ENCODE assay signal across 8 cellular contexts in the genomic region with DNA sequence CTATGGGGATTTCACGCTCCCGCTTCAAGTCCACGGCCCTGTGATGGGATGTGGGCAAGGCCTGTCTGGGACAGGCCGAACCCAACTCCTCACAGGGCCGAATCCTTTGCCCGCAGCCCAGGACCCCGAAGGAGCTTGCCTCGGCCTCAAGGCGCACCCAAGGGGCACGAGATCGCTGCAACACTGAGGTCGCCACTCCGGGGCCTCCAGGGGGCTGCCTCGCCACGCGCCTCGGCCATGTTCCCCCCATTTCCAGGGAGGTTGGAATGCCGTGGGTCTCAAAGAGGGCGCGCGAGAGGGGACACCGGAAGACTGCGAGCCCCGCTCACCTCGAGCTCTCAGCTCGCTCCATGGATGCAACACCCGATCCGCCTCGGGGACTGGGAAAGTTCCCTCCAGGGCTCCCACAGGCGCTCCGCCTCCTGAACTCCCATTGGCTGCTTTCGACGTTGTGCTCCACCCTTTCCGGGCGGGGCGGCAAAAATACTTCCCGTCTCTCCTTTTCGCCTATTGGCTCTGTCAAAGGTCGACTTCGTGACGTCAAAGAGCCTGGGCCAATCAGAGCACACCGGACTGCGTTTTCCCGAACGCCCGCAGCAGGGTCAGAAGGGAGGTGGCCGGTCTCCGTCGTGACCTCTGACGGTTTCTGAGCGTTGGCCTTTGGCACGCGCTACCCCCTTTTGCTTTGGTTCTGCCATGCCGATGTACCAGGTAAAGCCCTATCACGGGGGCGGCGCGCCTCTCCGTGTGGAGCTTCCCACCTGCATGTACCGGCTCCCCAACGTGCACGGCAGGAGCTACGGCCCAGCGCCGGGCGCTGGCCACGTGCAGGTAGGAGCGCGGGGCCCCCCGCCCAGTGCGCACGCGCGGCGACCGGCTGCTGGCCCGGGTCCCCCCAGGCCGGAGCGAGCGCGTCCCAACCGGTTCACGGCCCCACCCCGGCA. TPM values are rescaled to one million over a fixed set of nuclear protein-coding genes. Genes with fewer than 3 reads are reported as not detected.
A peak's percentile ranks its signal among the peaks of the same experiment; 100 is the strongest.
DNase-seq lines count a peak whose midpoint lies in the region; ATAC-seq, FAIRE-seq and TF ChIP-seq lines count a peak whose summit lies in the region.

A gene (plus strand): TSS at position 605 of the 944 bp plus-strand sequence. CDS start 92 bp downstream, at position 697.
A gene with protein sequence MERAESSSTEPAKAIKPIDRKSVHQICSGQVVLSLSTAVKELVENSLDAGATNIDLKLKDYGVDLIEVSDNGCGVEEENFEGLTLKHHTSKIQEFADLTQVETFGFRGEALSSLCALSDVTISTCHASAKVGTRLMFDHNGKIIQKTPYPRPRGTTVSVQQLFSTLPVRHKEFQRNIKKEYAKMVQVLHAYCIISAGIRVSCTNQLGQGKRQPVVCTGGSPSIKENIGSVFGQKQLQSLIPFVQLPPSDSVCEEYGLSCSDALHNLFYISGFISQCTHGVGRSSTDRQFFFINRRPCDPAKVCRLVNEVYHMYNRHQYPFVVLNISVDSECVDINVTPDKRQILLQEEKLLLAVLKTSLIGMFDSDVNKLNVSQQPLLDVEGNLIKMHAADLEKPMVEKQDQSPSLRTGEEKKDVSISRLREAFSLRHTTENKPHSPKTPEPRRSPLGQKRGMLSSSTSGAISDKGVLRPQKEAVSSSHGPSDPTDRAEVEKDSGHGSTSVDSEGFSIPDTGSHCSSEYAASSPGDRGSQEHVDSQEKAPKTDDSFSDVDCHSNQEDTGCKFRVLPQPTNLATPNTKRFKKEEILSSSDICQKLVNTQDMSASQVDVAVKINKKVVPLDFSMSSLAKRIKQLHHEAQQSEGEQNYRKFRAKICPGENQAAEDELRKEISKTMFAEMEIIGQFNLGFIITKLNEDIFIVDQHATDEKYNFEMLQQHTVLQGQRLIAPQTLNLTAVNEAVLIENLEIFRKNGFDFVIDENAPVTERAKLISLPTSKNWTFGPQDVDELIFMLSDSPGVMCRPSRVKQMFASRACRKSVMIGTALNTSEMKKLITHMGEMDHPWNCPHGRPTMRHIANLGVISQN (minus strand): TSS at position 382 of the 944 bp plus-strand sequence. CDS start 30 bp downstream, at position 352.

- H3K4me3 Mint-ChIP-seq in H9 (peak within 1 kb of the TSS; percentile 86 to 92), nephron progenitor cell (peak within 1 kb of the TSS; percentile 85)
- H3K4me3 Mint-ChIP-seq in stimulated activated naive CD8-positive, alpha-beta T cell treated with anti-CD3 and anti-CD28 coated beads, Interleukin-15, amount 100 ng/mL, for 72 hours, result peak within 1 kb of the TSS; percentile 83 to 89

- no peak within 1 kb of the TSS for H2AK5ac ChIP-seq in H9 (ENCODE audit: insufficient read length, low read length)

- H3K36me3 Mint-ChIP-seq in H9 (ENCODE audit: insufficient read depth in 1 of 3, low read depth in 3 of 3) (peaks cover 20 to 36% (median 31%) of the 10 kb centered on the region in 3 experiments; a peak in 6 of 7 replicates), nephron progenitor cell (ENCODE audit: low read depth) (peaks cover 11% of the 10 kb centered on the region)

- peak within 1 kb of the TSS; percentile 99 for H3K14ac ChIP-seq in H9 (ENCODE audit: insufficient read depth, low read length)

- peaks cover 11% of the 10 kb centered on the region for H3K79me1 ChIP-seq in H9 (ENCODE audit: insufficient read depth, low read depth, low read length, poor library complexity, severe bottlenecking)

- H3K4ac ChIP-seq in H9 (ENCODE audit: low read depth, low read length), result no peak within 1 kb of the TSS; the same call in 1 of the 2 replicates

- peak; percentile 99 for FAIRE-seq in G401.6 (lab: Jason Lieb, UNC)

- peaks cover 9 to 22% of the 10 kb centered on the region in 2 experiments for H3K4me1 Mint-ChIP-seq in H9
- peaks cover 23% of the 10 kb centered on the region for H3K4me1 Mint-ChIP-seq in nephron progenitor cell
- H3K4me1 Mint-ChIP-seq in stimulated activated naive CD8-positive, alpha-beta T cell treated with anti-CD3 and anti-CD28 coated beads, Interleukin-15, amount 100 ng/mL, for 72 hours, result peaks cover 59% of the 10 kb centered on the region

- no peak within 1 kb of the TSS for H4K91ac ChIP-seq in H9 (ENCODE audit: insufficient read length, low read depth, low read length)

- TF ChIP-seq CTCF in H9 (conservative IDR thresholded peaks at IDR 0.05) (no peak), fibroblast of the aortic adventitia (IDR thresholded peaks at IDR 0.05; ENCODE audit: insufficient read depth, low read length) (no peak), nephron progenitor cell (IDR thresholded peaks at IDR 0.05) (no peak)

- no peak within 1 kb of the TSS for H3K23ac ChIP-seq in H9 (ENCODE audit: insufficient read length, low read depth, low read length)

- peaks cover 2% of the 10 kb centered on the region for H3K23me2 ChIP-seq in H9 (ENCODE audit: insufficient read length, low read depth, low read length, poor library complexity, severe bottlenecking)

- H2BK12ac ChIP-seq in H9 (ENCODE audit: insufficient read length, low read depth, low read length), result no peak within 1 kb of the TSS

- H3K18ac ChIP-seq in H9 (ENCODE audit: insufficient read length, low read depth, low read length), result peak within 1 kb of the TSS; percentile 96

- no peaks in the 10 kb centered on the region for H3K9me3 ChIP-seq in H9 (ENCODE audit: control insufficient read depth, low read depth, low read length)
- H3K9me3 ChIP-seq in MG63, result no peaks in the 10 kb centered on the region

- no peak within 1 kb of the TSS for H2BK120ac ChIP-seq in H9 (ENCODE audit: low read depth, low read length, poor library complexity, severe bottlenecking)

- peak within 1 kb of the TSS; percentile 91 for H3K9ac ChIP-seq in H9 (ENCODE audit: extremely low read depth, insufficient read length, low read length)

- no peaks in the 10 kb centered on the region for H3K4me1 ChIP-seq in H9 (ENCODE audit: insufficient read depth, low read length)

- peak within 1 kb of the TSS; percentile 41 for H4K5ac ChIP-seq in H9 (ENCODE audit: insufficient read length, low read depth, low read length)

- H3K9me3 Mint-ChIP-seq in H9, result no peaks in the 10 kb centered on the region
- H3K9me3 Mint-ChIP-seq in nephron progenitor cell, result no peaks in the 10 kb centered on the region
- H3K9me3 Mint-ChIP-seq in stimulated activated naive CD8-positive, alpha-beta T cell treated with anti-CD3 and anti-CD28 coated beads, Interleukin-15, amount 100 ng/mL, for 72 hours, result no peaks in the 10 kb centered on the region

- no peak within 1 kb of the TSS for H3K56ac ChIP-seq in H9 (ENCODE audit: insufficient read length, low read depth, low read length)

- H4K8ac ChIP-seq in H9 (replicated peaks; ENCODE audit: insufficient read length, low read depth, low read length), result no peak within 1 kb of the TSS

- H3K4me3 ChIP-seq in MG63, result peak within 1 kb of the TSS; percentile 79
- H3K4me3 ChIP-seq in fibroblast of the aortic adventitia (ENCODE audit: low read depth, low read length), result peak within 1 kb of the TSS; percentile 91

- no peak within 1 kb of the TSS for H2BK15ac ChIP-seq in H9 (ENCODE audit: low read depth, low read length)

- peak within 1 kb of the TSS; percentile 92 for H3K4me2 ChIP-seq in H9 (ENCODE audit: insufficient read depth, insufficient read length, low read length)

- peaks cover 4% of the 10 kb centered on the region; the same call in 1 of the 2 replicates for H3K79me2 ChIP-seq in H9 (ENCODE audit: insufficient read depth, low read length)

- peak; percentile 94 for ATAC-seq in stimulated activated naive CD8-positive, alpha-beta T cell treated with anti-CD3 and anti-CD28 coated beads, Interleukin-15, amount 100 ng/mL, for 72 hours

- no peaks in the 10 kb centered on the region for H3K27me3 Mint-ChIP-seq in H9 (ENCODE audit: low read depth)
- no peaks in the 10 kb centered on the region for H3K27me3 Mint-ChIP-seq in nephron progenitor cell (ENCODE audit: low read depth, poor library complexity)
- no peaks in the 10 kb centered on the region for H3K27me3 Mint-ChIP-seq in stimulated activated naive CD8-positive, alpha-beta T cell treated with anti-CD3 and anti-CD28 coated beads, Interleukin-15, amount 100 ng/mL, for 72 hours

- no CpG with 5 or more reads among the region's 84 CpGs for WGBS in H9 (ENCODE audit: extremely low coverage, insufficient read length, low lambda C conversion rate)

- no peak within 1 kb of the TSS for H3T11ph ChIP-seq in H9 (ENCODE audit: low read length)

- H3K27me3 ChIP-seq in H9 (ENCODE audit: insufficient read depth, low read length) (no peaks in the 10 kb centered on the region), MG63 (no peaks in the 10 kb centered on the region)

- H3K27ac Mint-ChIP-seq in H9 (peak within 1 kb of the TSS; percentile 96 to 98 (median 96); a peak in 6 of 7 replicates), nephron progenitor cell (peak within 1 kb of the TSS; percentile 96)
- H3K27ac Mint-ChIP-seq in stimulated activated naive CD8-positive, alpha-beta T cell treated with anti-CD3 and anti-CD28 coated beads, Interleukin-15, amount 100 ng/mL, for 72 hours, result peak within 1 kb of the TSS; percentile 95 to 96

- H2AFZ ChIP-seq in H9 (ENCODE audit: low read length), result no peak within 1 kb of the TSS

- H4K20me1 ChIP-seq in H9 (ENCODE audit: control insufficient read depth, insufficient read depth, insufficient read length), result peaks cover 2% of the 10 kb centered on the region

- H2BK20ac ChIP-seq in H9 (ENCODE audit: low read depth, low read length, poor library complexity, severe bottlenecking), result no peak within 1 kb of the TSS

- DNase-seq in H9 (peak; percentile 99), MG63 (peak; percentile 99), SHP77 treated with DMSO at 0.1 percent for 48 hours (lab: John Stamatoyannopoulos, UW) (peak; percentile 99), fibroblast of the aortic adventitia (ENCODE audit: low read depth) (peak; percentile 99), nephron progenitor cell (peak; percentile 98)
- DNase-seq in activated effector memory CD4-positive, alpha-beta T cell treated with anti-CD3 and anti-CD28 coated beads, Interleukin-2, amount 50 U/mL, for 16 hours, result peak; percentile 99
- DNase-seq in stimulated activated naive CD8-positive, alpha-beta T cell treated with anti-CD3 and anti-CD28 coated beads, Interleukin-15, amount 100 ng/mL, for 72 hours, result peak; percentile 93 to 97

- peak within 1 kb of the TSS; percentile 23 for H3K27ac ChIP-seq in H9 (ENCODE audit: insufficient read length, low read depth, low read length)

- peaks cover 27% of the 10 kb centered on the region for H3K36me3 ChIP-seq in MG63

- no peak within 1 kb of the TSS for H2BK5ac ChIP-seq in H9 (ENCODE audit: insufficient read length, low read length)

RNA-seq across cellular contexts. Expression of the first gene that starts in this region (rescaled TPM):
- total RNA-seq in H9 (2021) (77.6 and 78.2 TPM in 2 replicates), fibroblast of the aortic adventitia (ENCODE audit: low replicate concordance) (61.9 and 79.7 TPM in 2 replicates)
- total RNA-seq in MG63 (2014; rRNA removed; shearing (Covaris generic); ENCODE audit: low replicate concordance), result 88.9 and 121 TPM in 2 replicates

RNA-seq across cellular contexts. Expression of the second gene that starts in this region (rescaled TPM):
- total RNA-seq in H9 (2021) (17.1 and 18.4 TPM in 2 replicates), fibroblast of the aortic adventitia (ENCODE audit: low replicate concordance) (21.6 and 27.1 TPM in 2 replicates)
- total RNA-seq in MG63 (2014; rRNA removed; shearing (Covaris generic); ENCODE audit: low replicate concordance), result 11.9 and 16.5 TPM in 2 replicates

Comparison
In these comparisons a context has a peak if more than half of its experiments do, and no peak if none do; other contexts are left out.
1. Peak in every context shown above with its lines: DNase-seq, ATAC-seq, H3K4me3 ChIP-seq and H3K27ac ChIP-seq.